Comparison of ENCODE assay signal across 8 cellular contexts in genomic region chr15:81111510-81112375, GRCh38. TPM values are rescaled to one million over a fixed set of nuclear protein-coding genes. Genes with fewer than 3 reads are reported as not detected.
A peak's percentile ranks its signal among the peaks of the same experiment; 100 is the strongest.
DNase-seq lines count a peak whose midpoint lies in the region; ATAC-seq and TF ChIP-seq lines count a peak whose summit lies in the region.

No MANE protein-coding gene starts in this region.

- H3K4me1 Mint-ChIP-seq in activated CD8-positive, alpha-beta T cell treated with anti-CD3 and anti-CD28 coated beads for 36 hours (ENCODE audit: low read depth): peaks cover 6% of the 10 kb centered on the region
- peaks cover 5% of the 10 kb centered on the region for H3K4me1 Mint-ChIP-seq in activated CD8-positive, alpha-beta T cell treated with anti-CD3 and anti-CD28 coated beads, Interleukin-2, amount 10 ng/mL, durations not matched to agents 7 days and 5 days (ENCODE audit: low read depth)

- 78% methylated on average over 6 of the region's 6 CpGs for WGBS in thymus

- peak overlapping the region; percentile 19 for H3K27ac ChIP-seq in thymus (ENCODE audit: low read depth)

- no peaks in the 10 kb centered on the region for H3K9me3 ChIP-seq in thymus (ENCODE audit: control insufficient read depth)

- no peak overlapping the region for H3K27ac Mint-ChIP-seq in activated CD8-positive, alpha-beta T cell treated with anti-CD3 and anti-CD28 coated beads for 36 hours
- no peak overlapping the region for H3K27ac Mint-ChIP-seq in activated CD8-positive, alpha-beta T cell treated with anti-CD3 and anti-CD28 coated beads, Interleukin-2, amount 10 ng/mL, durations not matched to agents 7 days and 5 days

- peaks cover 2% of the 10 kb centered on the region for H3K27me3 ChIP-seq in thymus (ENCODE audit: control insufficient read depth, insufficient read depth)

- no peak for TF ChIP-seq CTCF in activated CD8-positive, alpha-beta T cell treated with anti-CD3 and anti-CD28 coated beads for 36 hours (IDR thresholded peaks at IDR 0.05)

- POLR2A ChIA-PET in activated CD8-positive, alpha-beta T cell treated with anti-CD3 and anti-CD28 coated beads for 36 hours (lab: Charles Lee): no interaction called here
- POLR2A ChIA-PET in activated CD8-positive, alpha-beta T cell treated with anti-CD3 and anti-CD28 coated beads, Interleukin-2, amount 10 ng/mL, durations not matched to agents 7 days and 5 days (lab: Charles Lee): interaction anchor here (0.5 kb wide), 2 partner anchors 74 to 151 kb away, joined by 3 read pairs; no protein-coding TSS in a partner anchor

- no peak overlapping the region for H3K4me3 Mint-ChIP-seq in activated CD8-positive, alpha-beta T cell treated with anti-CD3 and anti-CD28 coated beads for 36 hours
- no peak overlapping the region for H3K4me3 Mint-ChIP-seq in activated CD8-positive, alpha-beta T cell treated with anti-CD3 and anti-CD28 coated beads, Interleukin-2, amount 10 ng/mL, durations not matched to agents 7 days and 5 days

- H3K36me3 Mint-ChIP-seq in activated CD8-positive, alpha-beta T cell treated with anti-CD3 and anti-CD28 coated beads for 36 hours (ENCODE audit: low read depth): no peaks in the 10 kb centered on the region
- no peaks in the 10 kb centered on the region for H3K36me3 Mint-ChIP-seq in activated CD8-positive, alpha-beta T cell treated with anti-CD3 and anti-CD28 coated beads, Interleukin-2, amount 10 ng/mL, durations not matched to agents 7 days and 5 days (ENCODE audit: low read depth)

- CTCF ChIA-PET in activated CD8-positive, alpha-beta T cell treated with anti-CD3 and anti-CD28 coated beads for 36 hours (lab: Charles Lee): interaction anchor here (0.8 to 4.1 kb wide), 5 partner anchors 121 to 656 kb away, joined by 3 to 32 read pairs (median 6); no protein-coding TSS in a partner anchor
- CTCF ChIA-PET in activated CD8-positive, alpha-beta T cell treated with anti-CD3 and anti-CD28 coated beads, Interleukin-2, amount 10 ng/mL, durations not matched to agents 7 days and 5 days (lab: Charles Lee): interaction anchor here (13.1 kb wide), 1 partner anchor 155 kb away, joined by 304 read pairs; no protein-coding TSS in a partner anchor

- intact Hi-C loops in activated CD8-positive, alpha-beta T cell treated with anti-CD3 and anti-CD28 coated beads for 36 hours (cut with micrococcal nuclease): no loop called here

- no peak overlapping the region for H3K4me3 ChIP-seq in thymus (ENCODE audit: low read length)

- peaks cover 23% of the 10 kb centered on the region for H3K27me3 Mint-ChIP-seq in activated CD8-positive, alpha-beta T cell treated with anti-CD3 and anti-CD28 coated beads for 36 hours
- peaks cover 44% of the 10 kb centered on the region for H3K27me3 Mint-ChIP-seq in activated CD8-positive, alpha-beta T cell treated with anti-CD3 and anti-CD28 coated beads, Interleukin-2, amount 10 ng/mL, durations not matched to agents 7 days and 5 days (ENCODE audit: low read depth)

- peak; percentile 7 for DNase-seq in activated CD8-positive, alpha-beta T cell treated with anti-CD3 and anti-CD28 coated beads for 36 hours
- no peak for DNase-seq in activated CD8-positive, alpha-beta T cell treated with anti-CD3 and anti-CD28 coated beads, Interleukin-2, amount 10 ng/mL, durations not matched to agents 7 days and 5 days
- DNase-seq in NCI-H69 (lab: John Stamatoyannopoulos, UW) (no peak), GOT3 (lab: John Stamatoyannopoulos, UW) (no peak), DMS79 (lab: John Stamatoyannopoulos, UW) (no peak)

- H3K36me3 ChIP-seq in thymus (ENCODE audit: control insufficient read depth, insufficient read depth): no peaks in the 10 kb centered on the region

- H3K4me1 ChIP-seq in thymus (ENCODE audit: control insufficient read depth, insufficient read depth, low read length): no peaks in the 10 kb centered on the region

- no peaks in the 10 kb centered on the region for H3K9me3 Mint-ChIP-seq in activated CD8-positive, alpha-beta T cell treated with anti-CD3 and anti-CD28 coated beads for 36 hours
- H3K9me3 Mint-ChIP-seq in activated CD8-positive, alpha-beta T cell treated with anti-CD3 and anti-CD28 coated beads, Interleukin-2, amount 10 ng/mL, durations not matched to agents 7 days and 5 days (ENCODE audit: insufficient read depth): no peaks in the 10 kb centered on the region

- peak; percentile 64 for ATAC-seq in activated CD8-positive, alpha-beta T cell treated with anti-CD3 and anti-CD28 coated beads for 36 hours
- no peak for ATAC-seq in activated CD8-positive, alpha-beta T cell treated with anti-CD3 and anti-CD28 coated beads, Interleukin-2, amount 10 ng/mL, durations not matched to agents 7 days and 5 days
- ATAC-seq in HG02610 (IDR thresholded peaks at IDR 0.05; ENCODE audit: unreplicated experiment) (peak; percentile 93), HG03565 (IDR thresholded peaks at IDR 0.05; ENCODE audit: unreplicated experiment) (peak; percentile 68)

RNA-seq across cellular contexts. Expression of gene CFAP161, which starts 22.3 kb away (rescaled TPM):
- total RNA-seq in activated CD8-positive, alpha-beta T cell treated with anti-CD3 and anti-CD28 coated beads for 36 hours: not detected
- not detected for total RNA-seq in activated CD8-positive, alpha-beta T cell treated with anti-CD3 and anti-CD28 coated beads, Interleukin-2, amount 10 ng/mL, durations not matched to agents 7 days and 5 days
- 0.37 TPM for polyA plus RNA-seq in thymus
